In the genomic region with DNA sequence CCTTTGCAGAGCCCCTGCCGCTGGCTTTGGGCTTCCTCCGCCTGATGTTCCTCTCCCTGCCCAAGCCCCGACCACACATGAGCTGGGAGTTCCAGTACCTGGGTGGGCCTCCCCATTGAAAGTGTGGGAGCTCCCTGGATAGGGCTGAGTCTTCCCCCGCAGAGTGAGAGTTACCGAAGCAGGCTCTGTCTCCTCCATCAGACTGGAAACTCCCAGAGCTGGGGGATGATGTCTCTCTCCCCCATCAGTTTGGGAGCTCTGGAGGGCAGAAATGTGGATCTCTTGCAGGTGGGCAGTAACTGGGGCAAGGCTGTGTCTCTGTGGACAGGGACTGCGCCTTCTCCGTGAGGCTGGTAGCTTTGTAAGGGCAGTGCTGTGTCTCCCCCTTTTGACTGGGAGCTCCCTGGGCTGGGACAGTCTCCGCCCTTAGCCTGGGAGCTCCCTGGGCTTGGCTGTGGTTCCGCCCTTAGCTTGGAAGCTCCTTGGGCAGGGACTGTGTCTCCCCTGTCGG, we compare ENCODE assay signal across 8 cellular contexts.
A peak's percentile ranks its signal among the peaks of the same experiment; 100 is the strongest.
DNase-seq lines count a peak whose midpoint lies in the region; ATAC-seq lines count a peak whose summit lies in the region.

No MANE protein-coding gene starts in this region.

- peak overlapping the region; percentile 95 for H3K4me3 ChIP-seq in SK-N-MC
- H3K4me3 ChIP-seq in mucosa of rectum (ENCODE audit: low read length in 2 of 2): peak overlapping the region; percentile 84 to 88

- H3K36me3 ChIP-seq in SK-N-MC (ENCODE audit: insufficient read depth, low read length) (peaks cover 26% of the 10 kb centered on the region; the same call in 1 of the 2 replicates), mucosa of rectum (ENCODE audit: control insufficient read depth in 2 of 2, insufficient read depth in 2 of 2, low read length in 2 of 2) (peaks cover 20 to 32% of the 10 kb centered on the region in 2 donors)

- no peak for ATAC-seq in GM21381 (IDR thresholded peaks at IDR 0.05; ENCODE audit: unreplicated experiment)

- no peaks in the 10 kb centered on the region for H3K27me3 ChIP-seq in mucosa of rectum (ENCODE audit: control insufficient read depth in 2 of 2, insufficient read depth in 2 of 2, low read length in 2 of 2)

- H3K9ac ChIP-seq in SK-N-MC (ENCODE audit: insufficient read length): peak overlapping the region; percentile 92
- H3K9ac ChIP-seq in mucosa of rectum (ENCODE audit: low read depth in 1 of 2, low read length in 2 of 2): peak overlapping the region; percentile 80 to 90

- DNase-seq in NCI-H82 (lab: John Stamatoyannopoulos, UW) (peak; percentile 48), NCI-H82 treated with DMSO at 0.1 percent for 48 hours (lab: John Stamatoyannopoulos, UW; ENCODE audit: unreplicated experiment) (no peak), SK-N-MC (ENCODE audit: low read depth, low spot score) (no peak), epidermal melanocyte (ENCODE audit: insufficient read length, low spot score) (peak; percentile 77), OCI-M2 (lab: John Stamatoyannopoulos, UW; ENCODE audit: unreplicated experiment) (no peak), NCI-H1417 treated with DMSO at 0.1 percent for 48 hours (lab: John Stamatoyannopoulos, UW) (no peak)

- no peaks in the 10 kb centered on the region for H3K9me3 ChIP-seq in SK-N-MC (ENCODE audit: low read depth, low read length)
- H3K9me3 ChIP-seq in mucosa of rectum (ENCODE audit: control insufficient read depth in 2 of 2, low read length in 2 of 2): no peaks in the 10 kb centered on the region

- H3K4me1 ChIP-seq in mucosa of rectum (ENCODE audit: control insufficient read depth in 2 of 2, insufficient read depth in 2 of 2, low read length in 2 of 2): peaks cover 11% of the 10 kb centered on the region in 2 donors

- H3K27ac ChIP-seq in SK-N-MC (no peak overlapping the region), mucosa of rectum (ENCODE audit: low read depth in 2 of 2, low read length in 2 of 2) (peak overlapping the region; percentile 74 to 76)

Comparison
In these comparisons a context has a peak if more than half of its experiments do, and no peak if none do; other contexts are left out.
1. DNase-seq: peak in NCI-H82 (single experiment) and epidermal melanocyte (single experiment); none in NCI-H82 treated with DMSO at 0.1 percent for 48 hours (single experiment), SK-N-MC (single experiment), OCI-M2 (single experiment) and NCI-H1417 treated with DMSO at 0.1 percent for 48 hours (single experiment).